Comparison of ENCODE assay signal across 1 cellular context in the genomic region with DNA sequence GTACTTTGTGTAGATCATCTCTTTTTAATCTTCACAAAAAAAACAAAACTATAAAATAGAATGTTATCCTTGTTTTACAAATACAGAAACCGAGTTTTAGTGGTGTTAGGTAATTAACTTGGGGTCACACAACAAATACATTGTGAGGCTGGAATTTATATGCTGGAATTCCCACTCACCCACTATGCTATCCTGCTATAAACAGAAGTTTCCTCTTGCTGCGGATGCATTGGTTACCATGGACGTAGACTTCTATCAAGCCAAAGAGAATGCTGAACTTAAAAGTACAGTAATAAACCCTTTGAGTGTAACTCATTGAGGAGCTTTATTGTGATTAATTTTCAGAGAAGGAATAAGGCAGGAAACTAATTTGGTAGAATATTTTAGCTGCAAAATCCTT.
TF ChIP-seq lines count a peak whose summit lies in the region.

No MANE protein-coding gene starts in this region.

TF ChIP-seq in GM23338, 12 proteins besides CTCF, POLR2A, EP300 and RAD21 (continued from another document):
- TF ChIP-seq CREB1 (CRISPR knock-in tag; IDR thresholded peaks at IDR 0.05; ENCODE audit: low read depth) (no peak), JUNB (IDR thresholded peaks at IDR 0.05; ENCODE audit: unreplicated experiment) (no peak), ETS1 (IDR thresholded peaks at IDR 0.05) (no peak), ZNF114 (CRISPR knock-in tag; IDR thresholded peaks at IDR 0.05) (no peak), EZH2phosphoT487 (IDR thresholded peaks at IDR 0.05; ENCODE audit: unreplicated experiment) (no peak), ZNF331 (CRISPR knock-in tag; IDR thresholded peaks at IDR 0.05; ENCODE audit: low read depth) (no peak), EZH2 (IDR thresholded peaks at IDR 0.05; ENCODE audit: low read depth, unreplicated experiment) (no peak)
- TF ChIP-seq, protein P1, sequence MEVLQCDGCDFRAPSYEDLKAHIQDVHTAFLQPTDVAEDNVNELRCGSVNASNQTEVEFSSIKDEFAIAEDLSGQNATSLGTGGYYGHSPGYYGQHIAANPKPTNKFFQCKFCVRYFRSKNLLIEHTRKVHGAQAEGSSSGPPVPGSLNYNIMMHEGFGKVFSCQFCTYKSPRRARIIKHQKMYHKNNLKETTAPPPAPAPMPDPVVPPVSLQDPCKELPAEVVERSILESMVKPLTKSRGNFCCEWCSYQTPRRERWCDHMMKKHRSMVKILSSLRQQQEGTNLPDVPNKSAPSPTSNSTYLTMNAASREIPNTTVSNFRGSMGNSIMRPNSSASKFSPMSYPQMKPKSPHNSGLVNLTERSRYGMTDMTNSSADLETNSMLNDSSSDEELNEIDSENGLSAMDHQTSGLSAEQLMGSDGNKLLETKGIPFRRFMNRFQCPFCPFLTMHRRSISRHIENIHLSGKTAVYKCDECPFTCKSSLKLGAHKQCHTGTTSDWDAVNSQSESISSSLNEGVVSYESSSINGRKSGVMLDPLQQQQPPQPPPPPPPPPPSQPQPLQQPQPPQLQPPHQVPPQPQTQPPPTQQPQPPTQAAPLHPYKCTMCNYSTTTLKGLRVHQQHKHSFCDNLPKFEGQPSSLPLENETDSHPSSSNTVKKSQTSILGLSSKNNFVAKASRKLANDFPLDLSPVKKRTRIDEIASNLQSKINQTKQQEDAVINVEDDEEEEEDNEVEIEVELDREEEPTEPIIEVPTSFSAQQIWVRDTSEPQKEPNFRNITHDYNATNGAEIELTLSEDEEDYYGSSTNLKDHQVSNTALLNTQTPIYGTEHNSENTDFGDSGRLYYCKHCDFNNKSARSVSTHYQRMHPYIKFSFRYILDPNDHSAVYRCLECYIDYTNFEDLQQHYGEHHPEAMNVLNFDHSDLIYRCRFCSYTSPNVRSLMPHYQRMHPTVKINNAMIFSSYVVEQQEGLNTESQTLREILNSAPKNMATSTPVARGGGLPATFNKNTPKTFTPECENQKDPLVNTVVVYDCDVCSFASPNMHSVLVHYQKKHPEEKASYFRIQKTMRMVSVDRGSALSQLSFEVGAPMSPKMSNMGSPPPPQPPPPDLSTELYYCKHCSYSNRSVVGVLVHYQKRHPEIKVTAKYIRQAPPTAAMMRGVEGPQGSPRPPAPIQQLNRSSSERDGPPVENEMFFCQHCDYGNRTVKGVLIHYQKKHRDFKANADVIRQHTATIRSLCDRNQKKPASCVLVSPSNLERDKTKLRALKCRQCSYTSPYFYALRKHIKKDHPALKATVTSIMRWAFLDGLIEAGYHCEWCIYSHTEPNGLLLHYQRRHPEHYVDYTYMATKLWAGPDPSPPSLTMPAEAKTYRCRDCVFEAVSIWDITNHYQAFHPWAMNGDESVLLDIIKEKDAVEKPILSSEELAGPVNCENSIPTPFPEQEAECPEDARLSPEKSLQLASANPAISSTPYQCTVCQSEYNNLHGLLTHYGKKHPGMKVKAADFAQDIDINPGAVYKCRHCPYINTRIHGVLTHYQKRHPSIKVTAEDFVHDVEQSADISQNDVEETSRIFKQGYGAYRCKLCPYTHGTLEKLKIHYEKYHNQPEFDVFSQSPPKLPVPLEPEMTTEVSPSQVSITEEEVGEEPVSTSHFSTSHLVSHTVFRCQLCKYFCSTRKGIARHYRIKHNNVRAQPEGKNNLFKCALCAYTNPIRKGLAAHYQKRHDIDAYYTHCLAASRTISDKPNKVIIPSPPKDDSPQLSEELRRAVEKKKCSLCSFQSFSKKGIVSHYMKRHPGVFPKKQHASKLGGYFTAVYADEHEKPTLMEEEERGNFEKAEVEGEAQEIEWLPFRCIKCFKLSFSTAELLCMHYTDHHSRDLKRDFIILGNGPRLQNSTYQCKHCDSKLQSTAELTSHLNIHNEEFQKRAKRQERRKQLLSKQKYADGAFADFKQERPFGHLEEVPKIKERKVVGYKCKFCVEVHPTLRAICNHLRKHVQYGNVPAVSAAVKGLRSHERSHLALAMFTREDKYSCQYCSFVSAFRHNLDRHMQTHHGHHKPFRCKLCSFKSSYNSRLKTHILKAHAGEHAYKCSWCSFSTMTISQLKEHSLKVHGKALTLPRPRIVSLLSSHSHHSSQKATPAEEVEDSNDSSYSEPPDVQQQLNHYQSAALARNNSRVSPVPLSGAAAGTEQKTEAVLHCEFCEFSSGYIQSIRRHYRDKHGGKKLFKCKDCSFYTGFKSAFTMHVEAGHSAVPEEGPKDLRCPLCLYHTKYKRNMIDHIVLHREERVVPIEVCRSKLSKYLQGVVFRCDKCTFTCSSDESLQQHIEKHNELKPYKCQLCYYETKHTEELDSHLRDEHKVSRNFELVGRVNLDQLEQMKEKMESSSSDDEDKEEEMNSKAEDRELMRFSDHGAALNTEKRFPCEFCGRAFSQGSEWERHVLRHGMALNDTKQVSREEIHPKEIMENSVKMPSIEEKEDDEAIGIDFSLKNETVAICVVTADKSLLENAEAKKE (CRISPR knock-in tag; IDR thresholded peaks at IDR 0.05) = no peak
